ENCODE assay signal across 9 cellular contexts in the genomic region with DNA sequence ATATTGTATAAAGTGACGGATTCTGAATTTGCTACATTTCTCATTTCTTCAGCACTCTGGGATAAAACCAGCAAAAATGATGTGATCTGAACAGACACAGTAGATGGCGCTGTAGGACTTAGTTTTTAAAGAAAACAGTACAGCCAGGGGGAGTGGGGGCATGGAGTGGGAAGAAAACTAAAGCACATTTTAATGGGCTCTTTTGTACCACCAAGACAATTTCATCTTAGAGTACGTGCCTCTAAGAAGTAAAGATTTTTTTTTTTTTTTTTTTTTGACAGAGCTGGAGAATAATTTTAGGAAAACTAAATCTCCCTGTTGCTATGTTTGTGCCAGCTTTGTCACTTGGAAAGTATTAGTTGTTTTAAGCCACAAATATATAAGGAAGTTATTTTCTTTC.
DNase-seq lines count a peak whose midpoint lies in the region; ATAC-seq and TF ChIP-seq lines count a peak whose summit lies in the region.
"Had no signal": no experiment of that assay in that cellular context is flagged by ENCODE, and none has a peak within 500 bp of the region (broad histone marks: within the 10 kb centered on the region; RNA-seq: fewer than 3 reads in every experiment).

No MANE protein-coding gene starts in this region.

- H3K4me3 ChIP-seq in SK-N-SH (ENCODE audit: low read depth in 2 of 2, low read length in 1 of 2) (no peak overlapping the region), cardiac fibroblast (replicated peaks in 1 of 2; ENCODE audit: low read depth in 2 of 2, low read length in 2 of 2) (no peak overlapping the region)

- H4K20me1 ChIP-seq in SK-N-SH (ENCODE audit: insufficient read depth), result no peaks in the 10 kb centered on the region

- TF ChIP-seq EP300 in SK-N-SH (IDR thresholded peaks at IDR 0.05; ENCODE audit: borderline replicate concordance in 1 of 2, low read depth in 1 of 2, low read length in 1 of 2), result peak in 1 of 2 experiments; percentile 42; a peak in 1 of 4 replicates

- peak; percentile 82 for TF ChIP-seq CTCF in SK-N-SH (IDR thresholded peaks at IDR 0.05)
- TF ChIP-seq CTCF in cardiac fibroblast (IDR thresholded peaks at IDR 0.05; ENCODE audit: low read depth, low read length), result peak; percentile 60

- TF ChIP-seq RAD21 in SK-N-SH (IDR thresholded peaks at IDR 0.05; ENCODE audit: low read length), result peak; percentile 92

- POLR2A ChIA-PET in SK-N-SH (lab: Yijun Ruan, JAX), result no interaction called here

- H3K27me3 ChIP-seq in SK-N-SH (ENCODE audit: insufficient read depth), result no peaks in the 10 kb centered on the region

- H3K9ac ChIP-seq in SK-N-SH, result peak overlapping the region; percentile 10; the same call in 1 of the 2 replicates

- H3K9me3 ChIP-seq in SK-N-SH, result no peaks in the 10 kb centered on the region

- no peak for ATAC-seq in HG03432 (IDR thresholded peaks at IDR 0.05; ENCODE audit: unreplicated experiment)

- CTCF ChIA-PET in SK-N-SH (lab: Yijun Ruan, JAX), result interaction anchor here (0.6 to 6.3 kb wide), 16 partner anchors 10 to 900 kb away, joined by 3 to 55 read pairs (median 4); no protein-coding TSS in a partner anchor

- H3F3A ChIP-seq in SK-N-SH (replicated peaks; ENCODE audit: insufficient read depth), result peaks cover 13% of the 10 kb centered on the region

- peak overlapping the region; percentile 54 to 83; a peak in 3 of 4 replicates for H3K27ac ChIP-seq in SK-N-SH (ENCODE audit: low read depth in 2 of 2, low read length in 1 of 2)
- H3K27ac ChIP-seq: epithelial cell of prostate had no signal

- H2AFZ ChIP-seq in SK-N-SH (ENCODE audit: low read depth), result no peak overlapping the region

- peak; percentile 11 to 36 for DNase-seq in activated CD4-positive, alpha-beta T cell treated with anti-CD3 and anti-CD28 coated beads for 24 hours (ENCODE audit: low read depth in 2 of 2)
- DNase-seq in activated CD4-positive, alpha-beta T cell treated with anti-CD3 and anti-CD28 coated beads for 1 hour, result no peak
- DNase-seq in NCI-H1105 (lab: John Stamatoyannopoulos, UW) (peak; percentile 66), SK-N-SH (peak; percentile 57), cardiac fibroblast (ENCODE audit: low read depth in 2 of 2) (peak; percentile 95 to 96), kidney glomerular epithelial cell (lab: John Stamatoyannopoulos, UW) (peak; percentile 90)
- DNase-seq in stimulated activated CD4-positive, alpha-beta T cell treated with anti-CD3 and anti-CD28 coated beads, Interleukin-2, amount 100 ng/mL, for 48 hours, result peak; percentile 40 to 55

- no peaks in the 10 kb centered on the region for H3K9me2 ChIP-seq in SK-N-SH

- no peak overlapping the region for H3K4me2 ChIP-seq in SK-N-SH

- H3K79me2 ChIP-seq in SK-N-SH (ENCODE audit: insufficient read depth), result 0 out of 2 replicates have a peak, but pooled peaks cover 3% of the 10 kb centered on the region

- peaks cover 0 to 28% of the 10 kb centered on the region in 2 experiments; a peak in 3 of 4 replicates for H3K4me1 ChIP-seq in SK-N-SH (ENCODE audit: control insufficient read depth in 1 of 2, insufficient read depth in 2 of 2, low read depth in 1 of 2, low read length in 1 of 2)

- H3K36me3 ChIP-seq in SK-N-SH (replicated peaks in 1 of 2; ENCODE audit: control insufficient read depth in 1 of 2, insufficient read depth in 2 of 2, low read length in 1 of 2), result no peaks in the 10 kb centered on the region

- 10% methylated on average over 3 of the region's 3 CpGs for WGBS in SK-N-SH (ENCODE audit: low lambda C conversion rate)

TF ChIP-seq in SK-N-SH, 30 proteins besides CTCF, POLR2A, EP300 and RAD21:
- TF ChIP-seq TCF12 (IDR thresholded peaks at IDR 0.05) (peak; percentile 34), SMC3 (IDR thresholded peaks at IDR 0.05; ENCODE audit: low read depth, low read length) (peak; percentile 64), RFX5 (IDR thresholded peaks at IDR 0.05; ENCODE audit: low read length) (no peak)
